ENCODE assay signal across 1 cellular context in genomic region chr20:50978533-50978932, GRCh38. TPM values are rescaled to one million over a fixed set of nuclear protein-coding genes. Genes with fewer than 3 reads are reported as not detected.
"Had no signal": no experiment of that assay in that cellular context is flagged by ENCODE, and none has a peak within 500 bp of the region (broad histone marks: within the 10 kb centered on the region; RNA-seq: fewer than 3 reads in every experiment).

No MANE protein-coding gene starts in this region.

RNA-seq across cellular contexts. Expression of gene KCNG1, which starts 44.4 kb away (rescaled TPM):
- total RNA-seq: natural killer cell treated with Interleukin-12 subunit alpha and Interleukin-12 subunit beta and Interleukin-15 and Interleukin-18, amount 100 ng/mL, for 72 hours had no signal
